ENCODE assay signal across 1 cellular context in the genomic region with DNA sequence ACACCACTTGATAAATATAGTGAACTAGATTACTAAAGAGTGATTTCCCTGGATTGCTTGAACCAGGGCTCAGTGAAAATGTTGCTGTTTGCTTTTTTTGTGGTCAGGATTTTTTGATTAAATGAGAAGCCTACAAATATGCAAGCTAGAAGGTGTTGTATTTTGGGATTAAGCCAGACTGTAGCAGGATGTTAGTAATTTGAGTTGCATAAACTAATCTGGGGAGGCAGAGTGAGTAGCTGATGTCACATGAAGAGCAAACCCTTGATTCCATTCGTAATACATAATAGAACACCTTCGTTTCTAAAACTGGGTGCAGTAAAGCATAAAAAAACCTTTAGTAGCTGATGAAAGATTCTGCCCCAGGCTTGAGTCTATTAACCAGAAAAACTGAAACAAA.
TF ChIP-seq lines count a peak whose summit lies in the region.

No MANE protein-coding gene starts in this region.

TF ChIP-seq in IMR-90, 13 proteins besides CTCF, POLR2A, EP300 and RAD21 (continued from another document):
- TF ChIP-seq USF2 (IDR thresholded peaks at IDR 0.05; ENCODE audit: low read depth, low read length): no peak
- no peak for TF ChIP-seq FOS (IDR thresholded peaks at IDR 0.05; ENCODE audit: low read depth, low read length)
- no peak for TF ChIP-seq BHLHE40 (IDR thresholded peaks at IDR 0.05; ENCODE audit: low read depth, low read length)
- no peak for TF ChIP-seq RCOR1 (IDR thresholded peaks at IDR 0.05; ENCODE audit: insufficient replicate concordance, low read length)
- TF ChIP-seq MXI1 (IDR thresholded peaks at IDR 0.05; ENCODE audit: borderline replicate concordance, low read depth, low read length): no peak
- TF ChIP-seq, protein P1, sequence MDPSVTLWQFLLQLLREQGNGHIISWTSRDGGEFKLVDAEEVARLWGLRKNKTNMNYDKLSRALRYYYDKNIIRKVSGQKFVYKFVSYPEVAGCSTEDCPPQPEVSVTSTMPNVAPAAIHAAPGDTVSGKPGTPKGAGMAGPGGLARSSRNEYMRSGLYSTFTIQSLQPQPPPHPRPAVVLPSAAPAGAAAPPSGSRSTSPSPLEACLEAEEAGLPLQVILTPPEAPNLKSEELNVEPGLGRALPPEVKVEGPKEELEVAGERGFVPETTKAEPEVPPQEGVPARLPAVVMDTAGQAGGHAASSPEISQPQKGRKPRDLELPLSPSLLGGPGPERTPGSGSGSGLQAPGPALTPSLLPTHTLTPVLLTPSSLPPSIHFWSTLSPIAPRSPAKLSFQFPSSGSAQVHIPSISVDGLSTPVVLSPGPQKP (IDR thresholded peaks at IDR 0.05; ENCODE audit: borderline replicate concordance, low read depth, low read length): no peak
- no peak for TF ChIP-seq RFX5 (IDR thresholded peaks at IDR 0.05; ENCODE audit: low read depth, low read length)
- no peak for TF ChIP-seq NFE2L2 (IDR thresholded peaks at IDR 0.05; ENCODE audit: low read depth, low read length)
